In genomic region chr14:24052656-24053547, GRCh38 we compare ENCODE assay signal across 2 cellular contexts.
TF ChIP-seq lines count a peak whose summit lies in the region.

No MANE protein-coding gene starts in this region.

TF ChIP-seq in SK-N-SH, 30 proteins besides CTCF, POLR2A, EP300 and RAD21 (continued from another document):
- TF ChIP-seq REST (IDR thresholded peaks at IDR 0.05; ENCODE audit: low read depth, low read length) = no peak
- no peak for TF ChIP-seq RXRA (IDR thresholded peaks at IDR 0.05; ENCODE audit: borderline replicate concordance, low read depth)
- no peak for TF ChIP-seq EZH2phosphoT487 (IDR thresholded peaks at IDR 0.05; ENCODE audit: borderline replicate concordance, low read depth)
- no peak for TF ChIP-seq ELF1 (IDR thresholded peaks at IDR 0.05)
- TF ChIP-seq SMC3 (IDR thresholded peaks at IDR 0.05; ENCODE audit: low read depth, low read length) = no peak
- no peak for TF ChIP-seq GABPA (IDR thresholded peaks at IDR 0.05; ENCODE audit: low read depth)
- TF ChIP-seq FOXM1 (IDR thresholded peaks at IDR 0.05; ENCODE audit: low read depth) = no peak
TF ChIP-seq in SK-N-SH: peak in this region for 0.

TF ChIP-seq in SK-N-SH treated with all-trans-retinoic acid at 6 μM for 48 hours, 23 proteins besides CTCF, POLR2A, EP300 and RAD21 (continued from another document):
- TF ChIP-seq ISL1 (CRISPR knock-in tag; IDR thresholded peaks at IDR 0.05) = no peak
- no peak for TF ChIP-seq ZFP3 (CRISPR knock-in tag; IDR thresholded peaks at IDR 0.05)
- no peak for TF ChIP-seq CREB5 (CRISPR knock-in tag; IDR thresholded peaks at IDR 0.05; ENCODE audit: low read depth)
- TF ChIP-seq OSR1 (CRISPR knock-in tag; IDR thresholded peaks at IDR 0.05) = no peak
- no peak for TF ChIP-seq ARNTL (CRISPR knock-in tag; IDR thresholded peaks at IDR 0.05; ENCODE audit: borderline replicate concordance, low read depth)
- no peak for TF ChIP-seq CSRNP3 (CRISPR knock-in tag; IDR thresholded peaks at IDR 0.05)
- TF ChIP-seq CSDC2 (CRISPR knock-in tag; IDR thresholded peaks at IDR 0.05) = no peak
- TF ChIP-seq ZNF70 (CRISPR knock-in tag; IDR thresholded peaks at IDR 0.05) = no peak
- TF ChIP-seq POU6F1 (CRISPR knock-in tag; IDR thresholded peaks at IDR 0.05; ENCODE audit: borderline replicate concordance, low read depth) = no peak
- no peak for TF ChIP-seq ZC3H10 (CRISPR knock-in tag; IDR thresholded peaks at IDR 0.05)
- TF ChIP-seq PPARA (CRISPR knock-in tag; IDR thresholded peaks at IDR 0.05; ENCODE audit: borderline replicate concordance) = no peak
- TF ChIP-seq SNAI2 (CRISPR knock-in tag; IDR thresholded peaks at IDR 0.05) = no peak
- TF ChIP-seq BACH2 (CRISPR knock-in tag; IDR thresholded peaks at IDR 0.05; ENCODE audit: borderline replicate concordance) = no peak
- TF ChIP-seq TSHZ2 (CRISPR knock-in tag; IDR thresholded peaks at IDR 0.05) = no peak
- TF ChIP-seq TCF4 (CRISPR knock-in tag; IDR thresholded peaks at IDR 0.05; ENCODE audit: borderline replicate concordance) = no peak
- no peak for TF ChIP-seq TOX (CRISPR knock-in tag; IDR thresholded peaks at IDR 0.05; ENCODE audit: borderline replicate concordance)
- no peak for TF ChIP-seq ZNF565 (CRISPR knock-in tag; conservative IDR thresholded peaks at IDR 0.05; ENCODE audit: low read depth)
- no peak for TF ChIP-seq GLIS3 (CRISPR knock-in tag; IDR thresholded peaks at IDR 0.05)
- TF ChIP-seq RARB (CRISPR knock-in tag; IDR thresholded peaks at IDR 0.05) = no peak
